9 cellular contexts compared by ENCODE assay signal in genomic region chr7:137961200-137962177, GRCh38. TPM values are rescaled to one million over a fixed set of nuclear protein-coding genes. Genes with fewer than 3 reads are reported as not detected.
DNase-seq lines count a peak whose midpoint lies in the region; ATAC-seq, FAIRE-seq and TF ChIP-seq lines count a peak whose summit lies in the region.
"Had no signal": no experiment of that assay in that cellular context is flagged by ENCODE, and none has a peak within 500 bp of the region (broad histone marks: within the 10 kb centered on the region; RNA-seq: fewer than 3 reads in every experiment).

No MANE protein-coding gene starts in this region.

- no peaks in the 10 kb centered on the region for H3K27me3 ChIP-seq in OCI-LY3 (ENCODE audit: low read depth, low read length)
- no peaks in the 10 kb centered on the region for H3K27me3 ChIP-seq in small intestine (ENCODE audit: control insufficient read depth in 2 of 2, insufficient read depth in 2 of 2, low read length in 2 of 2)

- H3K4me1 Mint-ChIP-seq in osteocyte (ENCODE audit: unreplicated experiment) = peaks cover 75% of the 10 kb centered on the region

- FAIRE-seq in small intestine (lab: Jason Lieb, UNC) = no peak

- no peak overlapping the region for H3K4me3 Mint-ChIP-seq in osteocyte (ENCODE audit: unreplicated experiment)
- H3K4me3 Mint-ChIP-seq: activated naive CD4-positive, alpha-beta T cell treated with anti-CD3 and anti-CD28 coated beads, Interleukin-2, amount 50 U/mL, for 24 hours had no signal

- H3K36me3 ChIP-seq in OCI-LY3 (replicated peaks; ENCODE audit: low read depth, low read length) = peaks cover 25% of the 10 kb centered on the region
- H3K36me3 ChIP-seq in small intestine (ENCODE audit: control insufficient read depth in 2 of 2, insufficient read depth in 2 of 2, low read length in 2 of 2) = peaks cover 0 to 3% of the 10 kb centered on the region in 2 donors

- H3K4me3 ChIP-seq in OCI-LY3 (ENCODE audit: low read length) (peak overlapping the region; percentile 36; the same call in 1 of the 2 replicates), small intestine (ENCODE audit: low read depth in 1 of 2, low read length in 2 of 2) (no peak overlapping the region)

- TF ChIP-seq CTCF in OCI-LY3 (IDR thresholded peaks at IDR 0.05; ENCODE audit: low read depth, low read length) (no peak), osteocyte (IDR thresholded peaks at IDR 0.05) (no peak)

- peaks cover 72% of the 10 kb centered on the region for H4K20me1 ChIP-seq in OCI-LY3 (ENCODE audit: insufficient read depth, low read length)

- H3K27ac Mint-ChIP-seq in osteocyte (ENCODE audit: unreplicated experiment) = peak overlapping the region; percentile 71
- H3K27ac Mint-ChIP-seq: activated naive CD4-positive, alpha-beta T cell treated with anti-CD3 and anti-CD28 coated beads, Interleukin-2, amount 50 U/mL, for 24 hours had no signal

- peak overlapping the region; percentile 44; the same call in 1 of the 2 replicates for H3K9ac ChIP-seq in OCI-LY3 (ENCODE audit: low read length)

- peaks cover 100% of the 10 kb centered on the region for H3K79me2 ChIP-seq in OCI-LY3 (ENCODE audit: low read length)

- H3K27me3 Mint-ChIP-seq in osteocyte (ENCODE audit: unreplicated experiment) = no peaks in the 10 kb centered on the region
- H3K27me3 Mint-ChIP-seq: activated naive CD4-positive, alpha-beta T cell treated with anti-CD3 and anti-CD28 coated beads, Interleukin-2, amount 50 U/mL, for 24 hours had no signal

- H3K27ac ChIP-seq in OCI-LY3 (ENCODE audit: low read length) (peak overlapping the region; percentile 78), small intestine (ENCODE audit: low read depth in 1 of 2, low read length in 1 of 2) (peak overlapping the region in 1 of 2 donors; percentile 18)

- H3K4me1 ChIP-seq in OCI-LY3 (ENCODE audit: low read length) (peaks cover 51% of the 10 kb centered on the region), small intestine (ENCODE audit: control insufficient read depth in 2 of 2, insufficient read depth in 1 of 2, low read depth in 1 of 2, low read length in 1 of 2) (peaks cover 2 to 6% of the 10 kb centered on the region in 2 donors)

- H3K9me3 ChIP-seq in OCI-LY3 (ENCODE audit: insufficient read depth, low read length) (no peaks in the 10 kb centered on the region), small intestine (ENCODE audit: control insufficient read depth, low read depth) (no peaks in the 10 kb centered on the region)

- ATAC-seq in GM18520 (IDR thresholded peaks at IDR 0.05; ENCODE audit: unreplicated experiment) (peak; percentile 78), HG02588 (IDR thresholded peaks at IDR 0.05; ENCODE audit: unreplicated experiment) (peak; percentile 78)

- H2AFZ ChIP-seq in OCI-LY3 (ENCODE audit: low read depth, low read length) = no peak overlapping the region

- no peaks in the 10 kb centered on the region for H3K9me3 Mint-ChIP-seq in osteocyte (ENCODE audit: unreplicated experiment)
- H3K9me3 Mint-ChIP-seq: activated naive CD4-positive, alpha-beta T cell treated with anti-CD3 and anti-CD28 coated beads, Interleukin-2, amount 50 U/mL, for 24 hours had no signal

- WGBS in small intestine, 3 donors = 87 to 94% (median 90%) methylated on average over 11 of the region's 11 CpGs

- H3K36me3 Mint-ChIP-seq in osteocyte (ENCODE audit: unreplicated experiment) = peaks cover 26% of the 10 kb centered on the region

- H3K4me2 ChIP-seq in OCI-LY3 (ENCODE audit: low read length) = peak overlapping the region; percentile 53

- DNase-seq in osteocyte (ENCODE audit: extremely low spot score, unreplicated experiment) (no peak), activated gamma-delta T cell (lab: John Stamatoyannopoulos, UW) (no peak), cerebellar nuclear complex (lab: John Stamatoyannopoulos, UW) (no peak), small intestine (no peak), NCI-H2196 treated with DMSO at 0.1 percent for 48 hours (lab: John Stamatoyannopoulos, UW; ENCODE audit: unreplicated experiment) (no peak)

RNA-seq across cellular contexts. Expression of gene CREB3L2, which starts 40.4 kb away (rescaled TPM):
- 143 and 144 TPM in 2 replicates for total RNA-seq in osteocyte
- 10 to 100 TPM in 2 of 3 donors, 1 to 10 TPM in 1; 8.9 to 11.7 (median 11.0) TPM for polyA plus RNA-seq in small intestine
